9 cellular contexts compared by ENCODE assay signal in genomic region chr5:14449052-14449661, GRCh38.
DNase-seq lines count a peak whose midpoint lies in the region; ATAC-seq and TF ChIP-seq lines count a peak whose summit lies in the region.
"Had no signal": no experiment of that assay in that cellular context is flagged by ENCODE, and none has a peak within 500 bp of the region (broad histone marks: within the 10 kb centered on the region; RNA-seq: fewer than 3 reads in every experiment).

No MANE protein-coding gene starts in this region.

- H3K9ac ChIP-seq in rectal smooth muscle tissue (ENCODE audit: low read length): no peak overlapping the region

- no peak for TF ChIP-seq CTCF in fibroblast of the aortic adventitia (IDR thresholded peaks at IDR 0.05; ENCODE audit: insufficient read depth, low read length)

- in situ Hi-C loops in Caki2 (cut with HindIII; ENCODE audit: low pct_unique_long_range_greater_than_20kb, low sequenced_read_pairs): no loop called here

- H3K27me3 ChIP-seq in SJCRH30: no peaks in the 10 kb centered on the region
- no peaks in the 10 kb centered on the region for H3K27me3 ChIP-seq in rectal smooth muscle tissue (ENCODE audit: control insufficient read depth, insufficient read depth, low read length)

- DNase-seq in Caki2 (ENCODE audit: low read depth): peak; percentile 45
- DNase-seq in SJCRH30: peak in 1 of 2 experiments; percentile 37
- DNase-seq in fibroblast of the aortic adventitia (ENCODE audit: low read depth): peak; percentile 95
- no peak for DNase-seq in activated effector memory CD4-positive, alpha-beta T cell treated with anti-CD3 and anti-CD28 coated beads, Interleukin-2, amount 50 U/mL, for 16 hours
- DNase-seq in activated CD4-positive, alpha-beta T cell treated with anti-CD3 and anti-CD28 coated beads, Interleukin-2, amount 50 U/mL, for 4 hours: no peak
- no peak for DNase-seq in HT-29 (ENCODE audit: low spot score)
- DNase-seq: stimulated activated CD4-positive, alpha-beta T cell treated with anti-CD3 and anti-CD28 coated beads, Interleukin-4, amount 100 ng/mL, for 24 hours had no signal

- H3K36me3 ChIP-seq in SJCRH30 (peaks cover 15% of the 10 kb centered on the region), rectal smooth muscle tissue (ENCODE audit: control insufficient read depth, insufficient read depth, low read length) (no peaks in the 10 kb centered on the region)

- peaks cover 74% of the 10 kb centered on the region for H3K4me1 ChIP-seq in SJCRH30
- peaks cover 19% of the 10 kb centered on the region for H3K4me1 ChIP-seq in rectal smooth muscle tissue (ENCODE audit: control insufficient read depth, insufficient read depth, low read length)

- no peaks in the 10 kb centered on the region for H3K9me3 ChIP-seq in SJCRH30 (replicated peaks)

- no peak overlapping the region for H3K4me3 ChIP-seq in SJCRH30
- peak overlapping the region; percentile 25 for H3K4me3 ChIP-seq in fibroblast of the aortic adventitia (ENCODE audit: low read depth, low read length)
- H3K4me3 ChIP-seq in rectal smooth muscle tissue (ENCODE audit: low read length): no peak overlapping the region

- H3K27ac ChIP-seq in SJCRH30 (peak overlapping the region; percentile 58), rectal smooth muscle tissue (ENCODE audit: low read depth, low read length) (peak overlapping the region; percentile 68)

- no peak for ATAC-seq in GM18870 (IDR thresholded peaks at IDR 0.05; ENCODE audit: unreplicated experiment)

Comparison
In these comparisons a context has a peak if more than half of its experiments do, and no peak if none do; other contexts are left out.
1. DNase-seq: peak in Caki2 (single experiment) and fibroblast of the aortic adventitia (single experiment); none in activated effector memory CD4-positive, alpha-beta T cell treated with anti-CD3 and anti-CD28 coated beads, Interleukin-2, amount 50 U/mL, for 16 hours (single experiment), activated CD4-positive, alpha-beta T cell treated with anti-CD3 and anti-CD28 coated beads, Interleukin-2, amount 50 U/mL, for 4 hours (0 of 2) and HT-29 (single experiment).